In genomic region chr3:78879516-78879860, GRCh38 we compare ENCODE assay signal across 17 cellular contexts.
DNase-seq lines count a peak whose midpoint lies in the region; ATAC-seq and TF ChIP-seq lines count a peak whose summit lies in the region.
"Had no signal": no experiment of that assay in that cellular context is flagged by ENCODE, and none has a peak within 500 bp of the region (broad histone marks: within the 10 kb centered on the region; RNA-seq: fewer than 3 reads in every experiment).

No MANE protein-coding gene starts in this region.

- H3K27ac Mint-ChIP-seq in GM23338 (0 out of 2 replicates have a peak overlapping the region, but pooled peaks have one; percentile 27), T-cell (no peak overlapping the region)
- H3K27ac Mint-ChIP-seq: activated CD4-positive, alpha-beta memory T cell treated with anti-CD3 and anti-CD28 coated beads, Interleukin-2, amount 10 ng/mL, durations not matched to agents 7 days and 5 days; CD4-positive, alpha-beta T cell; memory B cell; naive B cell had no signal

- H3K27me3 ChIP-seq in GM23338 (ENCODE audit: insufficient read depth) (no peaks in the 10 kb centered on the region), smooth muscle cell (ENCODE audit: low read depth) (no peaks in the 10 kb centered on the region), colonic mucosa (no peaks in the 10 kb centered on the region)
- H3K27me3 ChIP-seq: adrenal gland, pancreas had no signal

- TF ChIP-seq CTCF in GM23338 (conservative IDR thresholded peaks at IDR 0.05; ENCODE audit: low read depth in 2 of 2) = no peak
- no peak for TF ChIP-seq CTCF in choroid plexus epithelial cell (conservative IDR thresholded peaks at IDR 0.05; ENCODE audit: low read depth, low read length)
- TF ChIP-seq CTCF in smooth muscle cell (IDR thresholded peaks at IDR 0.05; ENCODE audit: borderline replicate concordance, insufficient read depth, poor library complexity, severe bottlenecking) = no peak
- no peak for TF ChIP-seq CTCF in colonic mucosa (IDR thresholded peaks at IDR 0.05)

- H3K4me1 ChIP-seq in GM23338 (ENCODE audit: insufficient read depth) = peaks cover 49% of the 10 kb centered on the region
- H3K4me1 ChIP-seq in smooth muscle cell (ENCODE audit: low read depth) = peaks cover 24% of the 10 kb centered on the region
- H3K4me1 ChIP-seq in colonic mucosa = no peaks in the 10 kb centered on the region
- H3K4me1 ChIP-seq: pancreas had no signal

- no peaks in the 10 kb centered on the region for H3K9me3 ChIP-seq in smooth muscle cell (replicated peaks; ENCODE audit: low read depth)
- no peaks in the 10 kb centered on the region for H3K9me3 ChIP-seq in colonic mucosa
- H3K9me3 ChIP-seq: pancreas had no signal

- H4K20me1 ChIP-seq in GM23338 (replicated peaks; ENCODE audit: insufficient read depth) = 0 out of 2 replicates have a peak, but pooled peaks cover 4% of the 10 kb centered on the region
- peaks cover 25% of the 10 kb centered on the region for H4K20me1 ChIP-seq in smooth muscle cell (ENCODE audit: low read depth)

- intact Hi-C loops in colonic mucosa (cut with DNase I) = no loop called here

- H3K9me2 ChIP-seq in GM23338 (ENCODE audit: insufficient read depth) = no peaks in the 10 kb centered on the region

- CTCF ChIA-PET in T-cell (lab: Charles Lee) = interaction anchor here in 1 of 2 donors (0.6 kb wide), 1 partner anchor 159 kb away, joined by 8 read pairs; no protein-coding TSS in a partner anchor

- H3K4me2 ChIP-seq in GM23338 (no peak overlapping the region), smooth muscle cell (peak overlapping the region; percentile 37)

- POLR2A ChIA-PET in T-cell (lab: Charles Lee) = no interaction called here

- H3K27ac ChIP-seq in GM23338 (ENCODE audit: low read depth) (no peak overlapping the region), smooth muscle cell (ENCODE audit: low read depth) (no peak overlapping the region), colonic mucosa (no peak overlapping the region)
- H3K27ac ChIP-seq: adrenal gland, pancreas had no signal

- H3K36me3 Mint-ChIP-seq in GM23338 (ENCODE audit: low read depth) = peaks cover 6% of the 10 kb centered on the region; the same call in 1 of the 3 replicates
- H3K36me3 Mint-ChIP-seq in T-cell = no peaks in the 10 kb centered on the region
- H3K36me3 Mint-ChIP-seq: memory B cell, naive B cell had no signal

- H3F3A ChIP-seq in GM23338 (replicated peaks; ENCODE audit: low read depth) (no peaks in the 10 kb centered on the region), smooth muscle cell (ENCODE audit: low read depth) (no peaks in the 10 kb centered on the region)

- H2AFZ ChIP-seq in GM23338 (no peak overlapping the region), smooth muscle cell (ENCODE audit: low read depth) (no peak overlapping the region)

- ATAC-seq in GM23338 (peak; percentile 65), T-cell (replicated peaks in 1 of 4) (no peak)
- ATAC-seq: pancreas, Right ventricle myocardium inferior had no signal

- 43% methylated on average over 6 of the region's 6 CpGs for WGBS in smooth muscle cell (ENCODE audit: low lambda C conversion rate)

- no peak overlapping the region for H3K9ac ChIP-seq in smooth muscle cell (ENCODE audit: low read depth)
- H3K9ac ChIP-seq in colonic mucosa (ENCODE audit: low read depth in 2 of 2, low read length in 2 of 2) = no peak overlapping the region

- peaks cover 39% of the 10 kb centered on the region; the same call in 1 of the 2 replicates for H3K79me2 ChIP-seq in GM23338 (replicated peaks; ENCODE audit: insufficient read depth)
- peaks cover 57% of the 10 kb centered on the region for H3K79me2 ChIP-seq in smooth muscle cell (ENCODE audit: low read depth)

- H3K36me3 ChIP-seq in GM23338 (ENCODE audit: insufficient read depth) = no peaks in the 10 kb centered on the region
- no peaks in the 10 kb centered on the region for H3K36me3 ChIP-seq in smooth muscle cell (ENCODE audit: low read depth)
- H3K36me3 ChIP-seq in colonic mucosa = no peaks in the 10 kb centered on the region
- H3K36me3 ChIP-seq: adrenal gland, pancreas had no signal

- H3K9me3 Mint-ChIP-seq in GM23338 = no peaks in the 10 kb centered on the region
- peaks cover 0 to 14% (median 8%) of the 10 kb centered on the region in 3 donors for H3K9me3 Mint-ChIP-seq in T-cell
- H3K9me3 Mint-ChIP-seq: memory B cell had no signal

- H3K27me3 Mint-ChIP-seq in GM23338 (ENCODE audit: insufficient read depth, low read depth, poor library complexity) = no peaks in the 10 kb centered on the region
- H3K27me3 Mint-ChIP-seq in T-cell = no peaks in the 10 kb centered on the region
- H3K27me3 Mint-ChIP-seq: activated CD4-positive, alpha-beta memory T cell treated with anti-CD3 and anti-CD28 coated beads, Interleukin-2, amount 10 ng/mL, durations not matched to agents 7 days and 5 days; CD4-positive, alpha-beta T cell; memory B cell; naive B cell had no signal

- peak; percentile 41 for DNase-seq in GM23338 (ENCODE audit: low spot score)
- DNase-seq in NCI-H2171 treated with DMSO at 0.1 percent for 48 hours (lab: John Stamatoyannopoulos, UW) = peak; percentile 66
- DNase-seq in choroid plexus epithelial cell (ENCODE audit: low read depth) = peak; percentile 15
- DNase-seq in smooth muscle cell (lab: John Stamatoyannopoulos, UW; ENCODE audit: unreplicated experiment) = no peak
- DNase-seq in T-cell = no peak
- DNase-seq in colonic mucosa = no peak
- DNase-seq in activated naive CD4-positive, alpha-beta T cell treated with Interleukin-2 at 50 U/mL for 16 hours = no peak
- DNase-seq: activated CD4-positive, alpha-beta memory T cell treated with anti-CD3 and anti-CD28 coated beads, Interleukin-2, amount 10 ng/mL, durations not matched to agents 7 days and 5 days; activated gamma-delta T cell treated with Interleukin-2 at 50 U/mL for 16 hours; adrenal gland; CD4-positive, alpha-beta T cell; head of caudate nucleus; MV-4-11; naive B cell; pancreas had no signal

- H3K4me1 Mint-ChIP-seq in GM23338 = peaks cover 42% of the 10 kb centered on the region
- no peaks in the 10 kb centered on the region for H3K4me1 Mint-ChIP-seq in T-cell
- H3K4me1 Mint-ChIP-seq: activated CD4-positive, alpha-beta memory T cell treated with anti-CD3 and anti-CD28 coated beads, Interleukin-2, amount 10 ng/mL, durations not matched to agents 7 days and 5 days; memory B cell; naive B cell had no signal

- H3K4me3 Mint-ChIP-seq in GM23338 (no peak overlapping the region), T-cell (no peak overlapping the region)
- H3K4me3 Mint-ChIP-seq: activated CD4-positive, alpha-beta memory T cell treated with anti-CD3 and anti-CD28 coated beads, Interleukin-2, amount 10 ng/mL, durations not matched to agents 7 days and 5 days; CD4-positive, alpha-beta T cell; memory B cell; naive B cell had no signal

- no peak overlapping the region for H3K4me3 ChIP-seq in GM23338
- H3K4me3 ChIP-seq in choroid plexus epithelial cell (ENCODE audit: low read depth, low read length) = no peak overlapping the region
- H3K4me3 ChIP-seq in smooth muscle cell = no peak overlapping the region
- H3K4me3 ChIP-seq in colonic mucosa = no peak overlapping the region
- H3K4me3 ChIP-seq: adrenal gland, pancreas had no signal

TF ChIP-seq in GM23338, 12 proteins besides CTCF, POLR2A, EP300 and RAD21 (continues in another document):
- TF ChIP-seq ZNF331 (CRISPR knock-in tag; IDR thresholded peaks at IDR 0.05; ENCODE audit: low read depth) (no peak), JUNB (IDR thresholded peaks at IDR 0.05; ENCODE audit: unreplicated experiment) (no peak), ZNF114 (CRISPR knock-in tag; IDR thresholded peaks at IDR 0.05) (no peak), REST (IDR thresholded peaks at IDR 0.05; ENCODE audit: unreplicated experiment) (no peak)

Comparison
In these comparisons a context has a peak if more than half of its experiments do, and no peak if none do; other contexts are left out.
1. DNase-seq: peak in GM23338 (single experiment), NCI-H2171 treated with DMSO at 0.1 percent for 48 hours (single experiment) and choroid plexus epithelial cell (single experiment); none in smooth muscle cell (single experiment), T-cell (0 of 34), colonic mucosa (single experiment) and activated naive CD4-positive, alpha-beta T cell treated with Interleukin-2 at 50 U/mL for 16 hours (single experiment).